Comparison of ENCODE assay signal across 28 cellular contexts in genomic region chr1:181115367-181115684, GRCh38.
"Had no signal": no experiment of that assay in that cellular context is flagged by ENCODE, and none has a peak within 500 bp of the region (broad histone marks: within the 10 kb centered on the region; RNA-seq: fewer than 3 reads in every experiment).

No MANE protein-coding gene starts in this region.

- H3K9me3 ChIP-seq: gastroesophageal sphincter, heart right ventricle, left lung, prostate gland, right atrium auricular region, stomach, thyroid gland, upper lobe of left lung had no signal

- FAIRE-seq: islet of Langerhans, urothelium cell line had no signal

- ATAC-seq: effector memory CD8-positive, alpha-beta T cell; esophagus mucosa; foreskin keratinocyte; gastroesophageal sphincter; heart right ventricle; left cardiac atrium; left lung; naive thymus-derived CD4-positive, alpha-beta T cell; sciatic nerve had no signal

- H3K27me3 ChIP-seq: foreskin keratinocyte, gastroesophageal sphincter, heart right ventricle, left lung, neural progenitor cell, right atrium auricular region, stomach, thyroid gland, upper lobe of left lung had no signal

- H3K4me2 ChIP-seq: neural progenitor cell, smooth muscle cell had no signal

- H2AFZ ChIP-seq: neural progenitor cell had no signal

- H3K27ac ChIP-seq: coronary artery, foreskin keratinocyte, gastroesophageal sphincter, heart right ventricle, left lung, neural progenitor cell, prostate gland, right atrium auricular region, stomach, upper lobe of left lung had no signal

- H3K4me1 ChIP-seq: prostate gland had no signal

- H3K4me3 ChIP-seq: coronary artery, gastroesophageal sphincter, heart right ventricle, left lung, neural progenitor cell, prostate gland, right atrium auricular region, smooth muscle cell, stomach, thyroid gland, upper lobe of left lung had no signal

- DNase-seq: dermis blood vessel endothelial cell; effector memory CD8-positive, alpha-beta T cell; foreskin keratinocyte; heart right ventricle; hippocampal formation; left cardiac atrium; left lung; mesendoderm; midbrain; naive thymus-derived CD4-positive, alpha-beta T cell; stimulated activated CD4-positive, alpha-beta T cell treated with anti-CD3 and anti-CD28 coated beads, Interleukin-12 subunit alpha, Interleukin-12 subunit beta, amount 100 ng/mL, for 4 hours; stimulated activated CD4-positive, alpha-beta T cell treated with anti-CD3 and anti-CD28 coated beads, Interleukin-1b, Interleukin-23, amount 100 ng/mL, for 48 hours; stimulated activated CD4-positive, alpha-beta T cell treated with anti-CD3 and anti-CD28 coated beads, Interleukin-4, amount 100 ng/mL, for 1 hour; stimulated activated CD8-positive, alpha-beta memory T cell treated with anti-CD3 and anti-CD28 coated beads, Interleukin-4, amount 100 ng/mL, for 48 hours; stimulated activated naive CD4-positive, alpha-beta T cell treated with Interleukin-2 at 50 U/mL for 16 hours; stomach; thyroid gland; upper lobe of left lung had no signal

- H3K9ac ChIP-seq: neural progenitor cell had no signal

- H3K36me3 ChIP-seq: gastroesophageal sphincter, heart right ventricle, left lung, neural progenitor cell, prostate gland, right atrium auricular region, stomach, thyroid gland, upper lobe of left lung had no signal
